26 cellular contexts compared by ENCODE assay signal in the genomic region with DNA sequence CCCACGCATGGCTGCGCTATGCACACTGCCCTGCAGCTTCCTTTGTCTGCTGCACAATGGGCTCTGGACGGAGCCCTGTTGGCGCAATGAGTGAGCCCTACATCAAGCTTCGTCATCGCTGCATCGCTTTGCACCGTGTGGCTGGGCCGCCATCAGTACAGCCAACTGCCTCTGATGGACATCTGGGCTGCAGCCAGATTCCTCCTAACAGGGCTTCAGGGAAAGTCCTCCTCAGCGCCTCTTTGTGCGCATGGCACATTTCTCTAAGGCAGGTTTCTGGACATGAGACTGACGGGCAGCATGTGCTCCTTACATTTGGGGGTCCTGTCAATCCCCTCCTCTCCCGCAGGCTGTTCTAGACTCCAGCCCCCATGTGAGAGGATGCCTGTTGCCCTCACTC. TPM values are rescaled to one million over a fixed set of nuclear protein-coding genes. Genes with fewer than 3 reads are reported as not detected.
"Had no signal": no experiment of that assay in that cellular context is flagged by ENCODE, and none has a peak within 500 bp of the region (broad histone marks: within the 10 kb centered on the region; RNA-seq: fewer than 3 reads in every experiment).

No MANE protein-coding gene starts in this region.

- ATAC-seq: activated T-cell treated with anti-CD3 and anti-CD28 coated beads, Interleukin-2, amount 50 U/mL, for 4 hours; activated T-helper 17 cell treated with anti-CD3 and anti-CD28 coated beads, Interleukin-2, amount 50 U/mL, for 72 hours; T-cell had no signal

- H3K36me3 ChIP-seq: MG63 had no signal

- DNase-seq: activated B cell treated with CpG ODN at 0.5 μM for 24 hours; activated CD4-positive, alpha-beta T cell treated with anti-CD3 and anti-CD28 coated beads for 1 hour; activated CD4-positive, alpha-beta T cell treated with anti-CD3 and anti-CD28 coated beads, Interleukin-2, amount 10 ng/mL, durations not matched to agents 24 days and 14 days; activated CD4-positive, alpha-beta T cell treated with anti-CD3 and anti-CD28 coated beads, Interleukin-2, amount 50 U/mL, for 48 hours; activated gamma-delta T cell; activated naive CD4-positive, alpha-beta T cell treated with anti-CD3 and anti-CD28 coated beads for 36 hours; activated naive CD8-positive, alpha-beta T cell treated with anti-CD3 and anti-CD28 coated beads for 36 hours; activated T-cell treated with anti-CD3 and anti-CD28 coated beads, Interleukin-2, amount 50 U/mL, for 4 hours; caudate nucleus; MG63; MV-4-11; NCI-H1092 treated with DMSO at 0.1 percent for 48 hours; NCI-H1417 treated with DMSO at 0.1 percent for 48 hours; NCI-H187; NCI-H2081; NCI-H2171 treated with DMSO at 0.1 percent for 48 hours; NCI-H226; NCI-H526 treated with DMSO at 0.1 percent for 48 hours; T-helper 2 cell; T1000 had no signal

- H3K4me3 ChIP-seq: MG63, SK-N-MC had no signal

- H3K9me3 ChIP-seq: MG63 had no signal

- H3K27me3 ChIP-seq: MG63 had no signal

- H3K27ac ChIP-seq: SK-N-MC had no signal

RNA-seq across cellular contexts. Expression of gene ANGPT4, which starts 29.7 kb away (rescaled TPM):
- total RNA-seq: activated B cell treated with CpG ODN at 0.5 μM for 24 hours; activated CD4-positive, alpha-beta T cell treated with anti-CD3 and anti-CD28 coated beads, Interleukin-2, amount 10 ng/mL, durations not matched to agents 24 days and 14 days; activated naive CD4-positive, alpha-beta T cell treated with anti-CD3 and anti-CD28 coated beads for 36 hours; activated naive CD8-positive, alpha-beta T cell treated with anti-CD3 and anti-CD28 coated beads for 36 hours; activated T-cell treated with anti-CD3 and anti-CD28 coated beads, Interleukin-2, amount 50 U/mL, for 4 hours; NCI-H460; OCI-LY7; RPMI7951; T-cell had no signal

RNA-seq across cellular contexts. Expression of gene RSPO4, which starts 56.3 kb away (rescaled TPM):
- total RNA-seq: activated CD4-positive, alpha-beta T cell treated with anti-CD3 and anti-CD28 coated beads, Interleukin-2, amount 10 ng/mL, durations not matched to agents 24 days and 14 days; activated naive CD4-positive, alpha-beta T cell treated with anti-CD3 and anti-CD28 coated beads for 36 hours; activated naive CD8-positive, alpha-beta T cell treated with anti-CD3 and anti-CD28 coated beads for 36 hours; activated T-cell treated with anti-CD3 and anti-CD28 coated beads, Interleukin-2, amount 50 U/mL, for 4 hours; activated T-helper 17 cell treated with anti-CD3 and anti-CD28 coated beads, Interleukin-2, amount 50 U/mL, for 72 hours; NCI-H460; OCI-LY7; RPMI7951 had no signal
